In genomic region chr12:13948631-13949030, GRCh38 we compare ENCODE assay signal across 39 cellular contexts. TPM values are rescaled to one million over a fixed set of nuclear protein-coding genes. Genes with fewer than 3 reads are reported as not detected.
"Had no signal": no experiment of that assay in that cellular context is flagged by ENCODE, and none has a peak within 500 bp of the region (broad histone marks: within the 10 kb centered on the region; RNA-seq: fewer than 3 reads in every experiment).

No MANE protein-coding gene starts in this region.

- H3K27me3 ChIP-seq: ascending aorta, body of pancreas, breast epithelium, MG63, Peyer's patch had no signal

- ATAC-seq: activated T-cell treated with anti-CD3 and anti-CD28 coated beads, Interleukin-2, amount 50 U/mL, for 72 hours; activated T-helper 17 cell treated with anti-CD3 and anti-CD28 coated beads, Interleukin-2, amount 50 U/mL, for 72 hours; body of pancreas; PC-3; Right ventricle myocardium inferior; SK-N-SH treated with all-trans-retinoic acid at 6 μM for 48 hours; T-cell had no signal

- H3K4me1 ChIP-seq: ascending aorta, body of pancreas, breast epithelium, Peyer's patch had no signal

- H3K4me1 Mint-ChIP-seq: activated B cell treated with CpG ODN at 0.5 μM for 24 hours; activated CD4-positive, alpha-beta memory T cell treated with anti-CD3 and anti-CD28 coated beads, Interleukin-2, amount 10 ng/mL, durations not matched to agents 7 days and 5 days; activated naive CD4-positive, alpha-beta T cell treated with anti-CD3 and anti-CD28 coated beads, Interleukin-2, amount 50 U/mL, for 24 hours; activated naive CD8-positive, alpha-beta T cell treated with anti-CD3 and anti-CD28 coated beads, Interleukin-2, amount 10 ng/mL, durations not matched to agents 7 days and 5 days; activated T-helper 17 cell treated with anti-CD3 and anti-CD28 coated beads, Interleukin-2, amount 50 U/mL, for 72 hours; T-cell had no signal

- H3K36me3 Mint-ChIP-seq: activated naive CD4-positive, alpha-beta T cell treated with anti-CD3 and anti-CD28 coated beads, Interleukin-2, amount 50 U/mL, for 24 hours; activated naive CD8-positive, alpha-beta T cell treated with anti-CD3 and anti-CD28 coated beads, Interleukin-2, amount 10 ng/mL, durations not matched to agents 7 days and 5 days; T-cell had no signal

- H3K9me3 Mint-ChIP-seq: activated B cell treated with CpG ODN at 0.5 μM for 24 hours; activated CD4-positive, alpha-beta memory T cell treated with anti-CD3 and anti-CD28 coated beads, Interleukin-2, amount 10 ng/mL, durations not matched to agents 7 days and 5 days; activated naive CD4-positive, alpha-beta T cell treated with anti-CD3 and anti-CD28 coated beads, Interleukin-2, amount 50 U/mL, for 24 hours; activated naive CD8-positive, alpha-beta T cell treated with anti-CD3 and anti-CD28 coated beads, Interleukin-2, amount 10 ng/mL, durations not matched to agents 7 days and 5 days; activated T-cell treated with anti-CD3 and anti-CD28 coated beads, Interleukin-2, amount 50 U/mL, for 72 hours; activated T-helper 17 cell treated with anti-CD3 and anti-CD28 coated beads, Interleukin-2, amount 50 U/mL, for 72 hours; T-cell had no signal

- DNase-seq: activated B cell treated with CpG ODN at 0.5 μM for 24 hours; activated CD4-positive, alpha-beta memory T cell treated with anti-CD3 and anti-CD28 coated beads, Interleukin-2, amount 10 ng/mL, durations not matched to agents 7 days and 5 days; activated CD4-positive, alpha-beta T cell treated with anti-CD3 and anti-CD28 coated beads for 4 hours; activated CD4-positive, alpha-beta T cell treated with anti-CD3 and anti-CD28 coated beads, Interleukin-2, amount 50 U/mL, for 1 hour; activated CD4-positive, CD25-positive, alpha-beta regulatory T cell treated with anti-CD3 and anti-CD28 coated beads, Interleukin-2, amount 50 U/mL, for 72 hours; activated CD8-positive, alpha-beta memory T cell treated with anti-CD3 and anti-CD28 coated beads for 24 hours; activated effector memory CD4-positive, alpha-beta T cell treated with anti-CD3 and anti-CD28 coated beads, Interleukin-2, amount 50 U/mL, for 16 hours; activated naive CD4-positive, alpha-beta T cell; activated naive CD8-positive, alpha-beta T cell treated with anti-CD3 and anti-CD28 coated beads, Interleukin-2, amount 10 ng/mL, durations not matched to agents 7 days and 5 days; activated T-cell treated with anti-CD3 and anti-CD28 coated beads, Interleukin-2, amount 50 U/mL, for 1 hour; activated T-cell treated with anti-CD3 and anti-CD28 coated beads, Interleukin-2, amount 50 U/mL, for 72 hours; amygdala; body of pancreas; MG63; MV-4-11; NCI-H1092; NCI-H1436 treated with DMSO at 0.1 percent for 48 hours; NCI-H187; NCI-H2029 treated with DMSO at 0.1 percent for 48 hours; NCI-H2107; NCI-H2171; NCI-H510A; NCI-H526; NCI-H748 treated with DMSO at 0.1 percent for 48 hours; NK-92 treated with Interleukin-12 subunit alpha and Interleukin-12 subunit beta, amount 100 ng/mL, for 24 hours; PC-3; Peyer's patch; SIG-M5; T-cell; T-helper 2 cell; T-helper 9 cell had no signal

- H3K27ac Mint-ChIP-seq: activated B cell treated with CpG ODN at 0.5 μM for 24 hours; activated CD4-positive, alpha-beta memory T cell treated with anti-CD3 and anti-CD28 coated beads, Interleukin-2, amount 10 ng/mL, durations not matched to agents 7 days and 5 days; activated naive CD4-positive, alpha-beta T cell treated with anti-CD3 and anti-CD28 coated beads, Interleukin-2, amount 50 U/mL, for 24 hours; activated naive CD8-positive, alpha-beta T cell treated with anti-CD3 and anti-CD28 coated beads, Interleukin-2, amount 10 ng/mL, durations not matched to agents 7 days and 5 days; activated T-cell treated with anti-CD3 and anti-CD28 coated beads, Interleukin-2, amount 50 U/mL, for 72 hours; activated T-helper 17 cell treated with anti-CD3 and anti-CD28 coated beads, Interleukin-2, amount 50 U/mL, for 72 hours; T-cell had no signal

- H3K27ac ChIP-seq: ascending aorta, body of pancreas, breast epithelium, Peyer's patch, RWPE1, VCaP had no signal

- H3K4me3 Mint-ChIP-seq: activated B cell treated with CpG ODN at 0.5 μM for 24 hours; activated CD4-positive, alpha-beta memory T cell treated with anti-CD3 and anti-CD28 coated beads, Interleukin-2, amount 10 ng/mL, durations not matched to agents 7 days and 5 days; activated naive CD4-positive, alpha-beta T cell treated with anti-CD3 and anti-CD28 coated beads, Interleukin-2, amount 50 U/mL, for 24 hours; activated naive CD8-positive, alpha-beta T cell treated with anti-CD3 and anti-CD28 coated beads, Interleukin-2, amount 10 ng/mL, durations not matched to agents 7 days and 5 days; activated T-cell treated with anti-CD3 and anti-CD28 coated beads, Interleukin-2, amount 50 U/mL, for 72 hours; activated T-helper 17 cell treated with anti-CD3 and anti-CD28 coated beads, Interleukin-2, amount 50 U/mL, for 72 hours; T-cell had no signal

- H3K9me3 ChIP-seq: ascending aorta, body of pancreas, breast epithelium, Peyer's patch had no signal

RNA-seq across cellular contexts. Expression of gene GRIN2B, which starts 32.8 kb away (rescaled TPM):
- total RNA-seq: activated CD4-positive, alpha-beta memory T cell treated with anti-CD3 and anti-CD28 coated beads, Interleukin-2, amount 10 ng/mL, durations not matched to agents 7 days and 5 days; activated naive CD8-positive, alpha-beta T cell treated with anti-CD3 and anti-CD28 coated beads, Interleukin-2, amount 10 ng/mL, durations not matched to agents 7 days and 5 days; activated T-cell treated with anti-CD3 and anti-CD28 coated beads, Interleukin-2, amount 50 U/mL, for 72 hours; PC-3; Right ventricle myocardium inferior; T-cell had no signal
